ENCODE assay signal across 36 cellular contexts in the genomic region with DNA sequence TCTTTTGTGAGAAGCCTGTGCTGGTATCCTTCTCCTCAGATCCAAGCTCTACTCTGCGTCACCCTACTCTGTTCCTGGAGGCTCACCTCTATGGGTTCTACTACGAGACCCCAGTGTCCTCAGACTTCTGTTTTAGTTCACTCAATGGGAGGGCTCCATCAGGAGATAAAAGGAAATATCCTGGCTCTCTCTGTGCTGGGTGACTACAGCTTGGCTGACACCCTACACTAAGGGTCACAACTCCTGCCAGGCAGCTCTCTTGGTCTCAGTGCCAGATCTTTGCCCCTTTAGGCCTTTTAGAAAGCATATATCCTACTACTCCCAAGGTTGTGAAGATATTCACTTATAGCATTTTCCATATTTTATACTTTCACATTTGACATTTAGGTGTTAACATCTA.
"Had no signal": no experiment of that assay in that cellular context is flagged by ENCODE, and none has a peak within 500 bp of the region (broad histone marks: within the 10 kb centered on the region; RNA-seq: fewer than 3 reads in every experiment).

No MANE protein-coding gene starts in this region.

- H3K4me1 Mint-ChIP-seq: activated CD4-positive, alpha-beta memory T cell treated with anti-CD3 and anti-CD28 coated beads, Interleukin-2, amount 10 ng/mL, durations not matched to agents 7 days and 5 days; activated CD8-positive, alpha-beta memory T cell treated with anti-CD3 and anti-CD28 coated beads, Interleukin-2, amount 10 ng/mL, durations not matched to agents 7 days and 5 days; activated naive CD8-positive, alpha-beta T cell treated with anti-CD3 and anti-CD28 coated beads for 36 hours had no signal

- H3K4me1 ChIP-seq: Peyer's patch had no signal

- H3K9me3 ChIP-seq: Peyer's patch had no signal

- H3K27me3 Mint-ChIP-seq: activated CD4-positive, alpha-beta memory T cell treated with anti-CD3 and anti-CD28 coated beads, Interleukin-2, amount 10 ng/mL, durations not matched to agents 7 days and 5 days; activated CD8-positive, alpha-beta memory T cell treated with anti-CD3 and anti-CD28 coated beads, Interleukin-2, amount 10 ng/mL, durations not matched to agents 7 days and 5 days; activated naive CD8-positive, alpha-beta T cell treated with anti-CD3 and anti-CD28 coated beads for 36 hours had no signal

- H3K9me3 Mint-ChIP-seq: activated CD4-positive, alpha-beta memory T cell treated with anti-CD3 and anti-CD28 coated beads, Interleukin-2, amount 10 ng/mL, durations not matched to agents 7 days and 5 days; activated naive CD8-positive, alpha-beta T cell treated with anti-CD3 and anti-CD28 coated beads for 36 hours had no signal

- H3K27ac ChIP-seq: brain microvascular endothelial cell, KMS-11, Peyer's patch, WERI-Rb-1 had no signal

- H3K4me3 ChIP-seq: Peyer's patch had no signal

- H3K27ac Mint-ChIP-seq: activated CD4-positive, alpha-beta memory T cell treated with anti-CD3 and anti-CD28 coated beads, Interleukin-2, amount 10 ng/mL, durations not matched to agents 7 days and 5 days; activated CD8-positive, alpha-beta memory T cell treated with anti-CD3 and anti-CD28 coated beads, Interleukin-2, amount 10 ng/mL, durations not matched to agents 7 days and 5 days; activated naive CD8-positive, alpha-beta T cell treated with anti-CD3 and anti-CD28 coated beads for 36 hours had no signal

- H3K4me3 Mint-ChIP-seq: activated CD4-positive, alpha-beta memory T cell treated with anti-CD3 and anti-CD28 coated beads, Interleukin-2, amount 10 ng/mL, durations not matched to agents 7 days and 5 days; activated CD8-positive, alpha-beta memory T cell treated with anti-CD3 and anti-CD28 coated beads, Interleukin-2, amount 10 ng/mL, durations not matched to agents 7 days and 5 days; activated naive CD8-positive, alpha-beta T cell treated with anti-CD3 and anti-CD28 coated beads for 36 hours had no signal

- DNase-seq: activated CD4-positive, alpha-beta memory T cell treated with anti-CD3 and anti-CD28 coated beads, Interleukin-2, amount 10 ng/mL, durations not matched to agents 7 days and 5 days; activated CD4-positive, alpha-beta T cell treated with anti-CD3 and anti-CD28 coated beads for 1 hour; activated CD4-positive, alpha-beta T cell treated with anti-CD3 and anti-CD28 coated beads for 48 hours; activated CD4-positive, CD25-positive, alpha-beta regulatory T cell; activated CD8-positive, alpha-beta memory T cell treated with anti-CD3 and anti-CD28 coated beads for 24 hours; activated CD8-positive, alpha-beta memory T cell treated with anti-CD3 and anti-CD28 coated beads, Interleukin-2, amount 10 ng/mL, durations not matched to agents 7 days and 5 days; activated CD8-positive, alpha-beta memory T cell treated with anti-CD3 and anti-CD28 coated beads, Interleukin-2, amount 50 U/mL, for 48 hours; activated effector memory CD4-positive, alpha-beta T cell treated with anti-CD3 and anti-CD28 coated beads, Interleukin-2, amount 50 U/mL, for 16 hours; activated naive CD4-positive, alpha-beta T cell; activated naive CD4-positive, alpha-beta T cell treated with anti-CD3 and anti-CD28 coated beads, Interleukin-2, amount 50 U/mL, for 16 hours; activated naive CD8-positive, alpha-beta T cell treated with anti-CD3 and anti-CD28 coated beads for 36 hours; activated T-cell treated with anti-CD3 and anti-CD28 coated beads, Interleukin-2, amount 50 U/mL, for 1 hour; amniotic stem cell; aorta; brain microvascular endothelial cell; central memory CD4-positive, alpha-beta T cell; MM.1S; MV-4-11; NCI-H1092; NCI-H1436 treated with DMSO at 0.1 percent for 48 hours; NCI-H1694 treated with DMSO at 0.1 percent for 48 hours; NCI-H2029; NCI-H2107; NCI-H2171; NCI-H446; NCI-H510A treated with DMSO at 0.1 percent for 48 hours; NCI-H69; NCI-H82; Peyer's patch; RPMI8226; SW 1271; T-helper 1 cell; T-helper 2 cell; T-helper 9 cell; WERI-Rb-1 had no signal

- H3K27me3 ChIP-seq: brain microvascular endothelial cell, Peyer's patch had no signal

- ATAC-seq: activated CD8-positive, alpha-beta memory T cell treated with anti-CD3 and anti-CD28 coated beads, Interleukin-2, amount 10 ng/mL, durations not matched to agents 7 days and 5 days had no signal
